ENCODE assay signal across 2 cellular contexts in the genomic region with DNA sequence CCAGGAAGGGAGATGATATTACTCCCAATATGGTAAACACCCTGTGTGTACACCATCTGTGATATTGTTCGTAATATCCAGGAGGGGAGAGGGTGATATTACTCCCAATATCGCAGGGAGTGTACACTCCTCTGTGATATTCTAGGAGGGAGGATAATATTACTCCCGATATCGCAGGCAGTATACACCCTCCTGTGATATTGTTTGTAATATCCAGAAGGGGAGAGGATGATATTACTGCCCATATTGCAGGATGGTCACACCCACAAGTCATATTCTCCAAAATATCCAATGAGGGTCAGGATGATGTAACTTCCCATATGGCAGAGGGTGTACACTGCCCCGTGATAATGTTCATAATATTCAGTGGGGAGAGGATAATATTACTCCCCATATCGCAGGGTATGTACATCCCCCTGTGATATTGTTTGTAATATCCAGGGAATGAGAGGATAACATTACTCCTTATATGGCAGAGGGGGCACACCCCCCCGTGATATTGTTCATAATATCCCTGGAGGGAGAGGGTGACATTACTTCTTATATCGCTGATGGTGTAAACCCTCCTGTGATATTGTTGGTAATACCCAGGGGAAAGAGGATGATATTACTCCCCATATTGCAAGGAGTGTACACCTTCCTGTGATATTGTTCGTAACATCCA.
TF ChIP-seq lines count a peak whose summit lies in the region.

No MANE protein-coding gene starts in this region.

TF ChIP-seq in HEK293, 187 proteins besides CTCF, POLR2A, EP300 and RAD21:
- TF ChIP-seq ZNF416 (tag by site-specific recombination; IDR thresholded peaks at IDR 0.05) (no peak), TRIM28 (IDR thresholded peaks at IDR 0.05; ENCODE audit: borderline replicate concordance, low read length) (no peak), ZNF341 (tag by site-specific recombination; IDR thresholded peaks at IDR 0.05; ENCODE audit: low read depth) (no peak), ZNF248 (tag by site-specific recombination; IDR thresholded peaks at IDR 0.05) (no peak), GLI2 (tag by site-specific recombination; IDR thresholded peaks at IDR 0.05; ENCODE audit: borderline replicate concordance, low read depth) (no peak), PRDM10 (tag by site-specific recombination; IDR thresholded peaks at IDR 0.05) (peak; percentile 96), GFI1B (tag by site-specific recombination; IDR thresholded peaks at IDR 0.05) (no peak), ZNF221 (tag by site-specific recombination; IDR thresholded peaks at IDR 0.05; ENCODE audit: borderline replicate concordance) (no peak)
- TF ChIP-seq, protein P1, sequence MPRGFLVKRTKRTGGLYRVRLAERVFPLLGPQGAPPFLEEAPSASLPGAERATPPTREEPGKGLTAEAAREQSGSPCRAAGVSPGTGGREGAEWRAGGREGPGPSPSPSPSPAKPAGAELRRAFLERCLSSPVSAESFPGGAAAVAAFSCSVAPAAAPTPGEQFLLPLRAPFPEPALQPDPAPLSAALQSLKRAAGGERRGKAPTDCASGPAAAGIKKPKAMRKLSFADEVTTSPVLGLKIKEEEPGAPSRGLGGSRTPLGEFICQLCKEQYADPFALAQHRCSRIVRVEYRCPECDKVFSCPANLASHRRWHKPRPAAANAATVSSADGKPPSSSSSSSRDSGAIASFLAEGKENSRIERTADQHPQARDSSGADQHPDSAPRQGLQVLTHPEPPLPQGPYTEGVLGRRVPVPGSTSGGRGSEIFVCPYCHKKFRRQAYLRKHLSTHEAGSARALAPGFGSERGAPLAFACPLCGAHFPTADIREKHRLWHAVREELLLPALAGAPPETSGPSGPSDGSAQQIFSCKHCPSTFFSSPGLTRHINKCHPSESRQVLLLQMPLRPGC (tag by site-specific recombination; IDR thresholded peaks at IDR 0.05), result no peak
- TF ChIP-seq, protein P2, sequence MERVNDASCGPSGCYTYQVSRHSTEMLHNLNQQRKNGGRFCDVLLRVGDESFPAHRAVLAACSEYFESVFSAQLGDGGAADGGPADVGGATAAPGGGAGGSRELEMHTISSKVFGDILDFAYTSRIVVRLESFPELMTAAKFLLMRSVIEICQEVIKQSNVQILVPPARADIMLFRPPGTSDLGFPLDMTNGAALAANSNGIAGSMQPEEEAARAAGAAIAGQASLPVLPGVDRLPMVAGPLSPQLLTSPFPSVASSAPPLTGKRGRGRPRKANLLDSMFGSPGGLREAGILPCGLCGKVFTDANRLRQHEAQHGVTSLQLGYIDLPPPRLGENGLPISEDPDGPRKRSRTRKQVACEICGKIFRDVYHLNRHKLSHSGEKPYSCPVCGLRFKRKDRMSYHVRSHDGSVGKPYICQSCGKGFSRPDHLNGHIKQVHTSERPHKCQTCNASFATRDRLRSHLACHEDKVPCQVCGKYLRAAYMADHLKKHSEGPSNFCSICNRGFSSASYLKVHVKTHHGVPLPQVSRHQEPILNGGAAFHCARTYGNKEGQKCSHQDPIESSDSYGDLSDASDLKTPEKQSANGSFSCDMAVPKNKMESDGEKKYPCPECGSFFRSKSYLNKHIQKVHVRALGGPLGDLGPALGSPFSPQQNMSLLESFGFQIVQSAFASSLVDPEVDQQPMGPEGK (tag by site-specific recombination; IDR thresholded peaks at IDR 0.05), result peak; percentile 73

TF ChIP-seq in K562, 482 proteins besides CTCF, POLR2A, EP300 and RAD21:
- TF ChIP-seq CEBPB (tag; IDR thresholded peaks at IDR 0.05) (peak; percentile 27; the same call in 1 of the 2 replicates), JUND (IDR thresholded peaks at IDR 0.05; ENCODE audit: borderline replicate concordance, low read depth, low read length) (peak; percentile 52; the same call in 1 of the 2 replicates), JUND (tag; IDR thresholded peaks at IDR 0.05; ENCODE audit: borderline replicate concordance, low read depth, low read length) (no peak), KDM1A (IDR thresholded peaks at IDR 0.05) (no peak), CTBP1 (IDR thresholded peaks at IDR 0.05; ENCODE audit: borderline replicate concordance) (peak; percentile 33; the same call in 1 of the 2 replicates), FOXP1 (CRISPR knock-in tag; IDR thresholded peaks at IDR 0.05) (no peak), PRDM10 (IDR thresholded peaks at IDR 0.05; ENCODE audit: partially characterized antibody) (peak; percentile 38), ZNF589 (CRISPR knock-in tag; IDR thresholded peaks at IDR 0.05; ENCODE audit: low read depth) (no peak), EP400 (IDR thresholded peaks at IDR 0.05) (peak; percentile 48; the same call in 1 of the 2 replicates), SRF (CRISPR knock-in tag; IDR thresholded peaks at IDR 0.05) (peak in 1 of 2 experiments; percentile 78; a peak in 2 of 4 replicates), NCOA2 (IDR thresholded peaks at IDR 0.05; ENCODE audit: partially characterized antibody in 2 of 2) (peak in 1 of 2 experiments; percentile 13), ATF3 (IDR thresholded peaks at IDR 0.05) (peak; percentile 84), ATF3 (CRISPR knock-in tag; conservative IDR thresholded peaks at IDR 0.05) (no peak), SAFB2 (IDR thresholded peaks at IDR 0.05; ENCODE audit: borderline replicate concordance, low read depth, low read length, severe bottlenecking) (no peak), ATF7 (IDR thresholded peaks at IDR 0.05) (peak; percentile 65), CEBPG (CRISPR knock-in tag; IDR thresholded peaks at IDR 0.05) (no peak), CEBPG (tag; conservative IDR thresholded peaks at IDR 0.05 in 1 of 2, IDR thresholded peaks at IDR 0.05 in 1 of 2) (peak; percentile 53 to 80)
- TF ChIP-seq, protein P3, sequence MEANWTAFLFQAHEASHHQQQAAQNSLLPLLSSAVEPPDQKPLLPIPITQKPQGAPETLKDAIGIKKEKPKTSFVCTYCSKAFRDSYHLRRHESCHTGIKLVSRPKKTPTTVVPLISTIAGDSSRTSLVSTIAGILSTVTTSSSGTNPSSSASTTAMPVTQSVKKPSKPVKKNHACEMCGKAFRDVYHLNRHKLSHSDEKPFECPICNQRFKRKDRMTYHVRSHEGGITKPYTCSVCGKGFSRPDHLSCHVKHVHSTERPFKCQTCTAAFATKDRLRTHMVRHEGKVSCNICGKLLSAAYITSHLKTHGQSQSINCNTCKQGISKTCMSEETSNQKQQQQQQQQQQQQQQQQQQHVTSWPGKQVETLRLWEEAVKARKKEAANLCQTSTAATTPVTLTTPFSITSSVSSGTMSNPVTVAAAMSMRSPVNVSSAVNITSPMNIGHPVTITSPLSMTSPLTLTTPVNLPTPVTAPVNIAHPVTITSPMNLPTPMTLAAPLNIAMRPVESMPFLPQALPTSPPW (CRISPR knock-in tag; IDR thresholded peaks at IDR 0.05), result peak; percentile 36; the same call in 1 of the 2 replicates
